Comparison of ENCODE assay signal across 10 cellular contexts in the genomic region with DNA sequence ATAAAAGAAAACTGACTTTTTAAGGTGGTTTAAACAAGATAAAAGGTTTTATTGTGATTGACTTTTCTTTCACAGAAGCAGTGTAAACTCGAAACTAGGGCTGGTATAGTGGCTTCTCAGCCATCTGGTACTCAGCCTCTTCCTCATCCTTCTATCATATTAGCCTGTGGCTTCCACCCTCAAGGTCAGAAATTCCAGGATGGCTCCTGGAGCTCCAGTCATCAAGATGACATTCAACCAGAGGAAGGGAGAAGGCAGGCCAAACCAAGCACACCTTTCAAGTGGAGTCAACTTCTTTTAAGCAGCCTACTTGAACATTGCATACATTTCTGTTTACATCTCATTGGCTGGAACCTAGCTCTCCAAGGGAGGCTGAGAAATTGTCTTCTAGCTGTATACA. TPM values are rescaled to one million over a fixed set of nuclear protein-coding genes. Genes with fewer than 3 reads are reported as not detected.
DNase-seq lines count a peak whose midpoint lies in the region; TF ChIP-seq lines count a peak whose summit lies in the region.
"Had no signal": no experiment of that assay in that cellular context is flagged by ENCODE, and none has a peak within 500 bp of the region (broad histone marks: within the 10 kb centered on the region; RNA-seq: fewer than 3 reads in every experiment).

No MANE protein-coding gene starts in this region.

- no peak overlapping the region for H3K9ac ChIP-seq in BLaER1

- H3K27ac ChIP-seq in BLaER1, result no peak overlapping the region
- peak overlapping the region; percentile 76 for H3K27ac ChIP-seq in epithelial cell of prostate
- no peak overlapping the region for H3K27ac ChIP-seq in hepatocyte
- H3K27ac ChIP-seq: brain microvascular endothelial cell had no signal

- WGBS in hepatocyte (ENCODE audit: low lambda C conversion rate, missing lambda C conversion rate), result 63% methylated on average over 1 of the region's 1 CpG

- H3K4me1 ChIP-seq in BLaER1 (peaks cover 49% of the 10 kb centered on the region), hepatocyte (ENCODE audit: insufficient read depth) (peaks cover 10% of the 10 kb centered on the region)

- H3K4me3 ChIP-seq in BLaER1 (no peak overlapping the region), hepatocyte (no peak overlapping the region)

- no peak for TF ChIP-seq CTCF in hepatocyte (IDR thresholded peaks at IDR 0.05; ENCODE audit: poor library complexity)

- H3K36me3 ChIP-seq in BLaER1 (0 out of 2 replicates have a peak, but pooled peaks cover 3% of the 10 kb centered on the region), hepatocyte (replicated peaks; ENCODE audit: insufficient read depth, low read depth) (no peaks in the 10 kb centered on the region)
- H3K36me3 ChIP-seq: brain microvascular endothelial cell had no signal

- peak; percentile 17 for DNase-seq in NAMALWA (ENCODE audit: low spot score)
- no peak for DNase-seq in epithelial cell of prostate (ENCODE audit: low read depth, low spot score)
- peak; percentile 50 for DNase-seq in pons (ENCODE audit: low spot score)
- DNase-seq in hepatocyte (ENCODE audit: low spot score), result no peak
- no peak for DNase-seq in NCI-H2171 (lab: John Stamatoyannopoulos, UW)
- DNase-seq in NCI-H1048 (lab: John Stamatoyannopoulos, UW), result no peak
- no peak for DNase-seq in hepatic stellate cell (ENCODE audit: low spot score)
- DNase-seq: brain microvascular endothelial cell, NCI-H524 treated with DMSO at 0.1 percent for 48 hours had no signal

- H3K9me3 ChIP-seq in BLaER1, result no peaks in the 10 kb centered on the region
- H3K9me3 ChIP-seq in hepatocyte (ENCODE audit: low read depth), result no peaks in the 10 kb centered on the region

- no peaks in the 10 kb centered on the region for H3K27me3 ChIP-seq in BLaER1
- no peaks in the 10 kb centered on the region for H3K27me3 ChIP-seq in hepatocyte
- H3K27me3 ChIP-seq: brain microvascular endothelial cell had no signal

- peaks cover 35% of the 10 kb centered on the region for H3K79me2 ChIP-seq in hepatocyte

- no peak overlapping the region for H2AFZ ChIP-seq in hepatocyte

- peak overlapping the region; percentile 77; the same call in 1 of the 2 replicates for H3K4me2 ChIP-seq in BLaER1
- H3K4me2 ChIP-seq in hepatocyte, result no peak overlapping the region

- H4K20me1 ChIP-seq in BLaER1, result peaks cover 32% of the 10 kb centered on the region
- H4K20me1 ChIP-seq in hepatocyte (ENCODE audit: insufficient read depth, poor library complexity, severe bottlenecking), result peaks cover 9% of the 10 kb centered on the region

- no peaks in the 10 kb centered on the region for H3K9me2 ChIP-seq in hepatocyte (replicated peaks; ENCODE audit: insufficient read depth)

RNA-seq across cellular contexts. Expression of a gene that starts 1.3 kb away (rescaled TPM):
- total RNA-seq in hepatocyte, result 27.1 and 27.4 TPM in 2 replicates
- 47.6 and 52.2 TPM in 2 replicates for polyA plus RNA-seq in hepatocyte

RNA-seq across cellular contexts. Expression of a gene that starts 9.8 kb away (rescaled TPM):
- total RNA-seq in hepatocyte, result 13.3 and 15.6 TPM in 2 replicates
- polyA plus RNA-seq in hepatocyte, result 10.3 and 14.6 TPM in 2 replicates

Comparison
In these comparisons a context has a peak if more than half of its experiments do, and no peak if none do; other contexts are left out.
1. DNase-seq: peak in NAMALWA (single experiment) and pons (single experiment); none in epithelial cell of prostate (single experiment), hepatocyte (single experiment), NCI-H2171 (single experiment), NCI-H1048 (single experiment) and hepatic stellate cell (single experiment).